8 cellular contexts compared by ENCODE assay signal in genomic region chr4:6908397-6909112, GRCh38. TPM values are rescaled to one million over a fixed set of nuclear protein-coding genes. Genes with fewer than 3 reads are reported as not detected.
DNase-seq lines count a peak whose midpoint lies in the region; ATAC-seq and TF ChIP-seq lines count a peak whose summit lies in the region.

No MANE protein-coding gene starts in this region.

- in situ Hi-C loops in GM13976 (cut with MboI; ENCODE audit: low sequenced_read_pairs, unreplicated experiment), result loop anchor here (10.0 kb wide), 1 partner anchor 76 kb away; no protein-coding TSS in a partner anchor

- no peaks in the 10 kb centered on the region for H3K9me2 ChIP-seq in SK-N-SH

- POLR2A ChIA-PET in SK-N-SH (lab: Yijun Ruan, JAX), result interaction anchor here (1.2 to 1.8 kb wide), 8 partner anchors 9 to 192 kb away, joined by 3 to 10 read pairs (median 4); partner anchors contain the start of genes BLOC1S4, GRPEL1 and KIAA0232

- H3K4me2 ChIP-seq in SK-N-SH, result peak overlapping the region; percentile 100

- peaks cover 14% of the 10 kb centered on the region for H3K79me2 ChIP-seq in SK-N-SH (ENCODE audit: insufficient read depth)

- H3K4me3 ChIP-seq in SK-N-SH (ENCODE audit: low read depth in 2 of 2, low read length in 1 of 2), result peak overlapping the region; percentile 83 to 91
- peak overlapping the region; percentile 75 for H3K4me3 ChIP-seq in fibroblast of pulmonary artery (replicated peaks; ENCODE audit: low read depth, low read length)
- H3K4me3 ChIP-seq in skeletal muscle cell (ENCODE audit: low read depth, low read length), result peak overlapping the region; percentile 57

- H3F3A ChIP-seq in SK-N-SH (replicated peaks; ENCODE audit: insufficient read depth), result no peaks in the 10 kb centered on the region

- TF ChIP-seq CTCF in GM13976 (IDR thresholded peaks at IDR 0.05; ENCODE audit: borderline replicate concordance, control extremely low read depth, extremely low read depth, insufficient read depth, missing control alignments) (no peak), SK-N-SH (IDR thresholded peaks at IDR 0.05) (no peak), fibroblast of pulmonary artery (IDR thresholded peaks at IDR 0.05; ENCODE audit: low read length, missing control alignments) (no peak)

- H2AFZ ChIP-seq in SK-N-SH (ENCODE audit: low read depth), result peak overlapping the region; percentile 89; the same call in 1 of the 2 replicates

- H3K36me3 ChIP-seq in SK-N-SH (replicated peaks in 1 of 2; ENCODE audit: control insufficient read depth in 1 of 2, insufficient read depth in 2 of 2, low read length in 1 of 2), result no peaks in the 10 kb centered on the region

- DNase-seq in GM13976 (ENCODE audit: low spot score), result peak; percentile 25
- peak; percentile 58 for DNase-seq in SK-N-SH
- no peak for DNase-seq in fibroblast of pulmonary artery (ENCODE audit: low read depth)
- no peak for DNase-seq in skeletal muscle cell (ENCODE audit: low read depth)
- no peak for DNase-seq in stimulated activated naive CD4-positive, alpha-beta T cell treated with Interleukin-2 at 50 U/mL for 16 hours (lab: John Stamatoyannopoulos, UW)

- no peaks in the 10 kb centered on the region for H3K27me3 ChIP-seq in SK-N-SH (ENCODE audit: insufficient read depth)

- TF ChIP-seq EP300 in SK-N-SH (IDR thresholded peaks at IDR 0.05; ENCODE audit: borderline replicate concordance in 1 of 2, low read depth in 1 of 2, low read length in 1 of 2), result no peak

- H3K9me3 ChIP-seq in SK-N-SH, result no peaks in the 10 kb centered on the region

- no peaks in the 10 kb centered on the region for H4K20me1 ChIP-seq in SK-N-SH (ENCODE audit: insufficient read depth)

- peaks cover 0 to 26% of the 10 kb centered on the region in 2 experiments; a peak in 1 of 4 replicates for H3K4me1 ChIP-seq in SK-N-SH (ENCODE audit: control insufficient read depth in 1 of 2, insufficient read depth in 2 of 2, low read depth in 1 of 2, low read length in 1 of 2)

- 51% methylated on average over 18 of the region's 18 CpGs for WGBS in SK-N-SH (ENCODE audit: low lambda C conversion rate)

- TF ChIP-seq RAD21 in SK-N-SH (IDR thresholded peaks at IDR 0.05; ENCODE audit: low read length), result no peak

- peak overlapping the region; percentile 98 for H3K9ac ChIP-seq in SK-N-SH

- ATAC-seq in HG03457 (IDR thresholded peaks at IDR 0.05; ENCODE audit: unreplicated experiment) (no peak), GM18498 (IDR thresholded peaks at IDR 0.05; ENCODE audit: unreplicated experiment) (no peak), HG02973 (IDR thresholded peaks at IDR 0.05; ENCODE audit: unreplicated experiment) (no peak)

- peak overlapping the region; percentile 93 to 95 for H3K27ac ChIP-seq in SK-N-SH (ENCODE audit: low read depth in 2 of 2, low read length in 1 of 2)

- CTCF ChIA-PET in SK-N-SH (lab: Yijun Ruan, JAX), result interaction anchor here (0.6 to 3.1 kb wide), 18 partner anchors 12 to 243 kb away, joined by 3 to 24 read pairs (median 3); partner anchors contain the start of gene TADA2B

TF ChIP-seq in SK-N-SH, 30 proteins besides CTCF, POLR2A, EP300 and RAD21:
- no peak for TF ChIP-seq MEF2A (IDR thresholded peaks at IDR 0.05; ENCODE audit: borderline replicate concordance, low read depth)
- no peak for TF ChIP-seq RFX5 (IDR thresholded peaks at IDR 0.05; ENCODE audit: low read length)
- TF ChIP-seq CHD2 (IDR thresholded peaks at IDR 0.05; ENCODE audit: low read length, partially characterized antibody), result no peak
- TF ChIP-seq RCOR1 (IDR thresholded peaks at IDR 0.05; ENCODE audit: low read length), result no peak
- TF ChIP-seq FOXM1 (IDR thresholded peaks at IDR 0.05; ENCODE audit: low read depth), result no peak
- no peak for TF ChIP-seq TCF12 (IDR thresholded peaks at IDR 0.05)

RNA-seq across cellular contexts. Expression of gene TBC1D14, which starts 1.1 kb away (rescaled TPM):
- 39.5 and 42.6 TPM in 2 replicates for polyA plus RNA-seq in SK-N-SH (2012; rRNA removed)
- polyA plus RNA-seq in SK-N-SH (2012; cell fraction: cytosol; rRNA removed), result 36.7 and 40.6 TPM in 2 replicates
- 33.3 and 35.7 TPM in 2 replicates for polyA plus RNA-seq in SK-N-SH (2012; cell fraction: nucleus; rRNA removed)

Comparison
In these comparisons a context has a peak if more than half of its experiments do, and no peak if none do; other contexts are left out.
1. DNase-seq: peak in GM13976 (single experiment) and SK-N-SH (single experiment); none in fibroblast of pulmonary artery (single experiment), skeletal muscle cell (single experiment) and stimulated activated naive CD4-positive, alpha-beta T cell treated with Interleukin-2 at 50 U/mL for 16 hours (single experiment).
2. Peak in every context shown above with its lines, with median percentiles within 50 percentile points of each other: H3K4me3 ChIP-seq.